Comparison of ENCODE assay signal across 8 cellular contexts in the genomic region with DNA sequence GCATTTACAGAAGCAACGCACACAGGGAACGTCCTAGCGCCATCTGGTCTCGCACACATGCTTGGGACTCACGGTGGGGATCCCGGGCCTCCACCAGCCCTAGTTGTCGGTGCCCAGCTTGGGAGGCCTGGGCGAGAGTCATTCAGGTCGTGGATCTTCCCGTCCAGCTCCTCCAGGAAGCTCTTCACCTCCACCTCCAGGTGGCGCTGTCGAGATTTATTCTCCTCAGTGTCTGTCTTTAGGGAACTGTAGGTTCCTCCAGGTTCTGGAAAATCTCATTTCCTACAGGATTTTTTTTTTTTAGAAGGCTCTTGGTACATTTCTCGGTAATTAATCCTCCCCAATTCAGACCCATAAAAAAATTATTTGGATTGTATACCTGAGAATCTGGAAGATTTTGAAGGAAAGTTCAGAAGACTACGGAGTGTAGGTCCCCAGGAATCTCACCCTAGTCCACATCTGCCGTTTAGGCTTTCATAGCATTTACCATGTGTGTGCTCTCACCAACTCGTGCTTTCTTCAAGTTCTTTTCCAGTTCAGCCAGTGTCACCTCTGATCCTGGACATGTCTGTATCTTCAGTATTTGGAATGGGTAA.
DNase-seq lines count a peak whose midpoint lies in the region; ATAC-seq and TF ChIP-seq lines count a peak whose summit lies in the region.

No MANE protein-coding gene starts in this region.

- DNase-seq in NCI-H2107 treated with DMSO at 0.1 percent for 48 hours (lab: John Stamatoyannopoulos, UW; ENCODE audit: unreplicated experiment), result peak; percentile 38
- peak; percentile 43 for DNase-seq in activated CD8-positive, alpha-beta memory T cell treated with anti-CD3 and anti-CD28 coated beads, Interleukin-2, amount 50 U/mL, for 24 hours (ENCODE audit: extremely low read depth)
- peak; percentile 27 to 59 for DNase-seq in left colon
- peak; percentile 30 to 44 for DNase-seq in stimulated activated CD8-positive, alpha-beta memory T cell treated with anti-CD3 and anti-CD28 coated beads, Interleukin-7, amount 100 ng/mL, for 48 hours (ENCODE audit: extremely low read depth in 1 of 2, low read depth in 1 of 2)
- no peak for DNase-seq in SW480 (ENCODE audit: low spot score)

- intact Hi-C loops in left colon (cut with DNase I, micrococcal nuclease), result no loop called here

- ATAC-seq in left colon (peak; percentile 49), HG02884 (IDR thresholded peaks at IDR 0.05; ENCODE audit: unreplicated experiment) (no peak), GM21390 (IDR thresholded peaks at IDR 0.05; ENCODE audit: unreplicated experiment) (no peak)

- TF ChIP-seq CTCF in GM12873 (IDR thresholded peaks at IDR 0.05; ENCODE audit: insufficient read depth, low read depth, low read length, missing control alignments), result peak; percentile 78
